Comparison of ENCODE assay signal across 10 cellular contexts in genomic region chr13:23570931-23571330, GRCh38. TPM values are rescaled to one million over a fixed set of nuclear protein-coding genes. Genes with fewer than 3 reads are reported as not detected.
DNase-seq lines count a peak whose midpoint lies in the region; FAIRE-seq and TF ChIP-seq lines count a peak whose summit lies in the region.
"Had no signal": no experiment of that assay in that cellular context is flagged by ENCODE, and none has a peak within 500 bp of the region (broad histone marks: within the 10 kb centered on the region; RNA-seq: fewer than 3 reads in every experiment).

No MANE protein-coding gene starts in this region.

- DNase-seq in NCI-H1105 treated with DMSO at 0.1 percent for 48 hours (lab: John Stamatoyannopoulos, UW) (peak; percentile 29), NCI-H1105 (lab: John Stamatoyannopoulos, UW) (no peak), right atrium auricular region (ENCODE audit: low spot score) (no peak), type B pancreatic cell (ENCODE audit: extremely low spot score, unreplicated experiment) (no peak), CD14-positive monocyte (ENCODE audit: low spot score) (no peak), ovary (no peak), frontal cortex (ENCODE audit: low spot score in 2 of 2) (no peak)
- DNase-seq: NCI-H1048, T-cell had no signal

- FAIRE-seq in frontal cortex (lab: Jason Lieb, UNC) = no peak

- TF ChIP-seq EP300 in ovary (IDR thresholded peaks at IDR 0.05) = no peak

- no peaks in the 10 kb centered on the region for H3K36me3 ChIP-seq in right atrium auricular region
- H3K36me3 ChIP-seq in ovary = no peaks in the 10 kb centered on the region

- H3K4me3 Mint-ChIP-seq in type B pancreatic cell (peak overlapping the region; percentile 88), CD14-positive monocyte (no peak overlapping the region)
- H3K4me3 Mint-ChIP-seq: T-cell had no signal

- H3K27me3 Mint-ChIP-seq in type B pancreatic cell = no peaks in the 10 kb centered on the region
- peaks cover 11 to 25% (median 16%) of the 10 kb centered on the region in 3 donors for H3K27me3 Mint-ChIP-seq in CD14-positive monocyte (ENCODE audit: low read depth in 3 of 3)

- H3K27ac Mint-ChIP-seq in type B pancreatic cell = peak overlapping the region; percentile 80
- H3K27ac Mint-ChIP-seq in CD14-positive monocyte = no peak overlapping the region
- H3K27ac Mint-ChIP-seq: T-cell had no signal

- TF ChIP-seq POLR2A in ovary (IDR thresholded peaks at IDR 0.05) = no peak

- H3K4me1 ChIP-seq in right atrium auricular region (peaks cover 0 to 4% of the 10 kb centered on the region in 2 donors), ovary (ENCODE audit: insufficient read depth) (no peaks in the 10 kb centered on the region)

- intact Hi-C loops in CD14-positive monocyte (cut with micrococcal nuclease) (loop anchor here in 1 of 2 donors (10.0 kb wide), 1 partner anchor 314 kb away; the partner anchor contains the start of gene MIPEP), ovary (cut with DNase I) (loop anchor here in 2 of 4 donors (10.0 kb wide), 2 partner anchors 106 to 304 kb away; no protein-coding TSS in a partner anchor)

- TF ChIP-seq CTCF in WI38 (IDR thresholded peaks at IDR 0.05; ENCODE audit: low read depth, low read length) (no peak), right atrium auricular region (IDR thresholded peaks at IDR 0.05) (peak; percentile 14 to 36), type B pancreatic cell (conservative IDR thresholded peaks at IDR 0.05) (peak; percentile 54), CD14-positive monocyte (IDR thresholded peaks at IDR 0.05) (no peak), ovary (IDR thresholded peaks at IDR 0.05) (no peak)

- H3K36me3 Mint-ChIP-seq in type B pancreatic cell = no peaks in the 10 kb centered on the region
- H3K36me3 Mint-ChIP-seq in CD14-positive monocyte = no peaks in the 10 kb centered on the region
- H3K36me3 Mint-ChIP-seq: T-cell had no signal

- WGBS in ovary, 3 donors = 46 to 73% (median 58%) methylated on average over 1 of the region's 1 CpG

- H3K4me3 ChIP-seq in WI38 (ENCODE audit: low read depth, low read length) (peak overlapping the region; percentile 47), right atrium auricular region (peak overlapping the region; percentile 46 to 48), ovary (no peak overlapping the region)

- H3K4me1 Mint-ChIP-seq in type B pancreatic cell (ENCODE audit: unreplicated experiment) = peaks cover 33% of the 10 kb centered on the region
- no peaks in the 10 kb centered on the region for H3K4me1 Mint-ChIP-seq in CD14-positive monocyte

- H3K9me3 ChIP-seq in right atrium auricular region = no peaks in the 10 kb centered on the region
- no peaks in the 10 kb centered on the region for H3K9me3 ChIP-seq in ovary

- H3K9me3 Mint-ChIP-seq in type B pancreatic cell = no peaks in the 10 kb centered on the region
- H3K9me3 Mint-ChIP-seq in CD14-positive monocyte = peaks cover 0 to 3% (median 0%) of the 10 kb centered on the region in 7 donors
- H3K9me3 Mint-ChIP-seq: T-cell had no signal

- H3K27ac ChIP-seq in right atrium auricular region = peak overlapping the region; percentile 70 to 86
- no peak overlapping the region for H3K27ac ChIP-seq in ovary

- H3K27me3 ChIP-seq in right atrium auricular region (no peaks in the 10 kb centered on the region), ovary (no peaks in the 10 kb centered on the region)

RNA-seq across cellular contexts. Expression of gene TNFRSF19, which starts 0.7 kb away (rescaled TPM):
- total RNA-seq in right atrium auricular region (10 to 100 TPM; 32.2 to 38.5 TPM), type B pancreatic cell (ENCODE audit: low replicate concordance) (60.6 and 64.4 TPM in 2 replicates), ovary (10 to 100 TPM in 1 of 7 donors, 1 to 10 TPM in 6; 2.6 to 15.3 (median 5.6) TPM), frontal cortex (10.2 TPM)
- polyA plus RNA-seq in CD14-positive monocyte (under 1 TPM in 1 of 2 donors, not detected in 1; 0.11 TPM), ovary (1 to 10 TPM; 3.7 to 4.8 TPM)

Comparison
In these comparisons a context has a peak if more than half of its experiments do, and no peak if none do; other contexts are left out.
1. CTCF ChIP-seq: peak in right atrium auricular region (2 of 2) and type B pancreatic cell (single experiment); none in WI38 (single experiment), CD14-positive monocyte (single experiment) and ovary (0 of 3).
2. H3K27ac ChIP-seq: peak in right atrium auricular region (2 of 2); none in ovary (0 of 2).